Comparison of ENCODE assay signal across 8 cellular contexts in the genomic region with DNA sequence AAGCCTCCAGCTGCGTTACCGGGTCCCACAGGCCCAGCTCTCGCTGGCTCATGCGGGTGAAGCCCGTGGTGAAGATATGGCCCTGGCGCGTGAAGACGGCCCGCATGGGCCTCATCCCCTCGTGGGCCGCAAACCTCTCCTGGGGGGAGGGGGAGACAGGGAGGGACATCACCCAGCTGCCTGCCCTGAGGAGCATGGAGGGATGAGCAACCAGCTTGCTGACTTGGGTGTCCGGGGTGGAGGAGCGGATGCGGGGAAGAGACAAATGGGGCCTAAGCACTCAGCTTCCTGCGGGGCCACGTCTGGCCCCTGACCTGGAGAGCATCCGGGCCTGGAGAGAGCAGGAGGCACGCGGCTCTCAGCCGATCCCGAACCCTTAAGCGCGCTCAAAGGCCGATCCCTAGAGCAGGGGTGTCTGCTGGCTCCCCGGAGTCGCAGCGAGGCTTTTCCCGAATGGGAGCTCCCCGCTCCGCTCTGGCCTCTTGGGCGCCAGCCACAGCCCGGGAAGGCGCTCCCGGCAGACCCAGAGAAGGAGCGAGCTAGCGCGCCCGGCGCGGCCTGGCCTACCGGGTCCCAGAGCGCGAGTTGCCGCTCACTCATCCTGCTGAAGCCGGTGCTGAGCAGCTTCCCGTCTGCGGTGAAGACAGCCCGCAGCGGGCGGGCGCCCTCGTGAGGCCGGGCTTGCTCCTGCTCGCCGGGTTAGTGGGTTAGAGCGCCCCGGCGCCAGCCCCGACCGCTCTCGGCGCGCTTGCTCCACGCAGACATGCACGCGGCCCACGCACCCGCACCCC. TPM values are rescaled to one million over a fixed set of nuclear protein-coding genes. Genes with fewer than 3 reads are reported as not detected.
DNase-seq lines count a peak whose midpoint lies in the region; ATAC-seq and TF ChIP-seq lines count a peak whose summit lies in the region.

No MANE protein-coding gene starts in this region.

- ATAC-seq in left ventricle myocardium superior = peak; percentile 9
- no peak for ATAC-seq in SK-N-SH treated with all-trans-retinoic acid at 6 μM for 48 hours

- no peak for TF ChIP-seq EP300 in Ishikawa (IDR thresholded peaks at IDR 0.05; ENCODE audit: borderline replicate concordance)

- peak; percentile 23 for TF ChIP-seq POLR2A in GM10847 (IDR thresholded peaks at IDR 0.05; ENCODE audit: extremely low read depth, insufficient read length)

- DNase-seq in T-helper 1 cell (peak; percentile 74 to 91 (median 82)), amniotic epithelial cell (ENCODE audit: low read depth) (peak; percentile 64), left ventricle myocardium superior (peak; percentile 89), renal cortical epithelial cell (ENCODE audit: low read depth) (peak; percentile 44), cerebellum (ENCODE audit: low spot score) (no peak)

- TF ChIP-seq RAD21 in Ishikawa (IDR thresholded peaks at IDR 0.05; ENCODE audit: low read depth) = peak; percentile 59; the same call in 1 of the 2 replicates

- intact Hi-C loops in left ventricle myocardium superior (cut with micrococcal nuclease) = no loop called here

TF ChIP-seq in Ishikawa, 13 proteins besides CTCF, POLR2A, EP300 and RAD21:
- TF ChIP-seq MAX (IDR thresholded peaks at IDR 0.05) (peak; percentile 37), REST (IDR thresholded peaks at IDR 0.05; ENCODE audit: low read depth) (no peak), TAF1 (IDR thresholded peaks at IDR 0.05; ENCODE audit: low read depth) (0 out of 2 replicates have a peak, but pooled peaks have one; percentile 40), TEAD4 (IDR thresholded peaks at IDR 0.05) (no peak), NFIC (IDR thresholded peaks at IDR 0.05) (no peak), EGR1 (IDR thresholded peaks at IDR 0.05) (no peak), CEBPB (IDR thresholded peaks at IDR 0.05) (no peak), YY1 (IDR thresholded peaks at IDR 0.05; ENCODE audit: low read depth) (no peak), CREB1 (IDR thresholded peaks at IDR 0.05; ENCODE audit: low read depth) (no peak), FOXM1 (IDR thresholded peaks at IDR 0.05; ENCODE audit: borderline replicate concordance, low read depth) (no peak), TCF12 (IDR thresholded peaks at IDR 0.05; ENCODE audit: low read depth) (no peak), ZBTB7A (IDR thresholded peaks at IDR 0.05; ENCODE audit: low read depth) (no peak)
- TF ChIP-seq, protein P1, sequence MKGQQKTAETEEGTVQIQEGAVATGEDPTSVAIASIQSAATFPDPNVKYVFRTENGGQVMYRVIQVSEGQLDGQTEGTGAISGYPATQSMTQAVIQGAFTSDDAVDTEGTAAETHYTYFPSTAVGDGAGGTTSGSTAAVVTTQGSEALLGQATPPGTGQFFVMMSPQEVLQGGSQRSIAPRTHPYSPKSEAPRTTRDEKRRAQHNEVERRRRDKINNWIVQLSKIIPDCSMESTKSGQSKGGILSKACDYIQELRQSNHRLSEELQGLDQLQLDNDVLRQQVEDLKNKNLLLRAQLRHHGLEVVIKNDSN (IDR thresholded peaks at IDR 0.05) = no peak

TF ChIP-seq in SK-N-SH treated with all-trans-retinoic acid at 6 μM for 48 hours, 23 proteins besides CTCF, POLR2A, EP300 and RAD21 (continues in another document):
- TF ChIP-seq ZFP3 (CRISPR knock-in tag; IDR thresholded peaks at IDR 0.05) (no peak), TOX (CRISPR knock-in tag; IDR thresholded peaks at IDR 0.05; ENCODE audit: borderline replicate concordance) (no peak), TSHZ2 (CRISPR knock-in tag; IDR thresholded peaks at IDR 0.05) (no peak), ZNF8 (CRISPR knock-in tag; IDR thresholded peaks at IDR 0.05) (no peak), SNAI2 (CRISPR knock-in tag; IDR thresholded peaks at IDR 0.05) (no peak), POU6F1 (CRISPR knock-in tag; IDR thresholded peaks at IDR 0.05; ENCODE audit: borderline replicate concordance, low read depth) (no peak), BACH2 (CRISPR knock-in tag; IDR thresholded peaks at IDR 0.05; ENCODE audit: borderline replicate concordance) (no peak), PPARA (CRISPR knock-in tag; IDR thresholded peaks at IDR 0.05; ENCODE audit: borderline replicate concordance) (no peak), CSRNP3 (CRISPR knock-in tag; IDR thresholded peaks at IDR 0.05) (no peak), RARB (CRISPR knock-in tag; IDR thresholded peaks at IDR 0.05) (no peak), ZNF70 (CRISPR knock-in tag; IDR thresholded peaks at IDR 0.05) (no peak), PATZ1 (CRISPR knock-in tag; IDR thresholded peaks at IDR 0.05; ENCODE audit: borderline replicate concordance) (no peak), ISL1 (CRISPR knock-in tag; IDR thresholded peaks at IDR 0.05) (no peak), GLIS3 (CRISPR knock-in tag; IDR thresholded peaks at IDR 0.05) (no peak), TCF4 (CRISPR knock-in tag; IDR thresholded peaks at IDR 0.05; ENCODE audit: borderline replicate concordance) (no peak), ZNF565 (CRISPR knock-in tag; conservative IDR thresholded peaks at IDR 0.05; ENCODE audit: low read depth) (no peak)

RNA-seq across cellular contexts. Expression of gene CORO6, which starts 5.0 kb away (rescaled TPM):
- total RNA-seq in left ventricle myocardium superior = 104 TPM
- 3.3 and 4.4 TPM in 2 replicates for total RNA-seq in renal cortical epithelial cell
- total RNA-seq in cerebellum = 1.3 TPM

RNA-seq across cellular contexts. Expression of gene ANKRD13B, which starts 24.7 kb away (rescaled TPM):
- total RNA-seq in left ventricle myocardium superior = 8.3 TPM
- 3.1 and 12.8 TPM in 2 replicates for total RNA-seq in renal cortical epithelial cell
- total RNA-seq in cerebellum = 28.6 TPM

RNA-seq across cellular contexts. Expression of gene GIT1, which starts 28.2 kb away (rescaled TPM):
- total RNA-seq in left ventricle myocardium superior = 31.5 TPM
- 11.5 and 34.7 TPM in 2 replicates for total RNA-seq in renal cortical epithelial cell
- 35.7 TPM for total RNA-seq in cerebellum

RNA-seq across cellular contexts. Expression of gene TP53I13, which starts 49.2 kb away (rescaled TPM):
- total RNA-seq in left ventricle myocardium superior = 40.1 TPM
- total RNA-seq in renal cortical epithelial cell = 38.5 and 52.3 TPM in 2 replicates
- 11.7 TPM for total RNA-seq in cerebellum

RNA-seq across cellular contexts. Expression of gene ABHD15, which starts 50.8 kb away (rescaled TPM):
- total RNA-seq in left ventricle myocardium superior = 6.4 TPM
- 9.7 and 20.6 TPM in 2 replicates for total RNA-seq in renal cortical epithelial cell
- total RNA-seq in cerebellum = 1.8 TPM

Comparison
In these comparisons a context has a peak if more than half of its experiments do, and no peak if none do; other contexts are left out.
1. RNA of gene CORO6, which starts 5.0 kb away (total RNA-seq): 104 TPM in left ventricle myocardium superior (single experiment); 3.3 to 4.4 TPM in renal cortical epithelial cell and 1.3 TPM in cerebellum (single experiment); every median in the first group is over 10 times any median in the second.